ENCODE assay signal across 8 cellular contexts in genomic region chr2:207223051-207223450, GRCh38. TPM values are rescaled to one million over a fixed set of nuclear protein-coding genes. Genes with fewer than 3 reads are reported as not detected.
DNase-seq lines count a peak whose midpoint lies in the region; ATAC-seq and TF ChIP-seq lines count a peak whose summit lies in the region.

No MANE protein-coding gene starts in this region.

- POLR2A ChIA-PET in A673 (lab: Charles Lee; ENCODE audit: low non-redundant PET) = no interaction called here

- no peaks in the 10 kb centered on the region for H3K36me3 Mint-ChIP-seq in activated T-helper 17 cell treated with anti-CD3 and anti-CD28 coated beads, Interleukin-2, amount 50 U/mL, for 72 hours (ENCODE audit: low read depth)
- H3K36me3 Mint-ChIP-seq in stimulated activated naive CD8-positive, alpha-beta T cell treated with anti-CD3 and anti-CD28 coated beads, Interleukin-15, Interleukin-2, amounts not matched to agents 100 ng/mL and 50 ng/mL, for 24 hours (ENCODE audit: low read depth) = no peaks in the 10 kb centered on the region

- no peaks in the 10 kb centered on the region for H3K4me1 ChIP-seq in A673 (ENCODE audit: insufficient read depth, low read length, poor library complexity, severe bottlenecking)

- H3K9me3 Mint-ChIP-seq in activated T-helper 17 cell treated with anti-CD3 and anti-CD28 coated beads, Interleukin-2, amount 50 U/mL, for 72 hours = no peaks in the 10 kb centered on the region
- no peaks in the 10 kb centered on the region for H3K9me3 Mint-ChIP-seq in stimulated activated naive CD8-positive, alpha-beta T cell treated with anti-CD3 and anti-CD28 coated beads, Interleukin-15, Interleukin-2, amounts not matched to agents 100 ng/mL and 50 ng/mL, for 24 hours

- intact Hi-C loops in A673 (cut with micrococcal nuclease; ENCODE audit: unreplicated experiment) = no loop called here

- H3K36me3 ChIP-seq in A673 (ENCODE audit: insufficient read depth, low read length, poor library complexity, severe bottlenecking) = no peaks in the 10 kb centered on the region

- no peaks in the 10 kb centered on the region for H3K9me3 ChIP-seq in A673 (ENCODE audit: low read depth, low read length, poor library complexity, severe bottlenecking)

- H3K27me3 ChIP-seq in A673 (replicated peaks; ENCODE audit: insufficient read depth, low read depth, low read length, poor library complexity) = peaks cover 5% of the 10 kb centered on the region

- no peak for TF ChIP-seq CTCF in A673 (conservative IDR thresholded peaks at IDR 0.05; ENCODE audit: low read depth, low read length)

- peaks cover 11% of the 10 kb centered on the region for H3K27me3 Mint-ChIP-seq in activated T-helper 17 cell treated with anti-CD3 and anti-CD28 coated beads, Interleukin-2, amount 50 U/mL, for 72 hours
- H3K27me3 Mint-ChIP-seq in stimulated activated naive CD8-positive, alpha-beta T cell treated with anti-CD3 and anti-CD28 coated beads, Interleukin-15, Interleukin-2, amounts not matched to agents 100 ng/mL and 50 ng/mL, for 24 hours = peaks cover 9% of the 10 kb centered on the region

- H3K4me3 ChIP-seq in A673 (ENCODE audit: low read depth, low read length, poor library complexity, severe bottlenecking) = no peak overlapping the region

- peak; percentile 81 for DNase-seq in A673 (ENCODE audit: low spot score)
- no peak for DNase-seq in germinal center (ENCODE audit: low spot score)
- DNase-seq in SHP77 (lab: John Stamatoyannopoulos, UW) = no peak
- no peak for DNase-seq in NOMO-1 treated with DMSO at 0.1 percent for 48 hours (lab: John Stamatoyannopoulos, UW; ENCODE audit: unreplicated experiment)

- peak overlapping the region; percentile 23 for H3K4me3 Mint-ChIP-seq in activated T-helper 17 cell treated with anti-CD3 and anti-CD28 coated beads, Interleukin-2, amount 50 U/mL, for 72 hours
- peak overlapping the region; percentile 41 for H3K4me3 Mint-ChIP-seq in stimulated activated naive CD8-positive, alpha-beta T cell treated with anti-CD3 and anti-CD28 coated beads, Interleukin-15, Interleukin-2, amounts not matched to agents 100 ng/mL and 50 ng/mL, for 24 hours

- H3K4me1 Mint-ChIP-seq in activated T-helper 17 cell treated with anti-CD3 and anti-CD28 coated beads, Interleukin-2, amount 50 U/mL, for 72 hours = peaks cover 23% of the 10 kb centered on the region
- peaks cover 69% of the 10 kb centered on the region for H3K4me1 Mint-ChIP-seq in stimulated activated naive CD8-positive, alpha-beta T cell treated with anti-CD3 and anti-CD28 coated beads, Interleukin-15, Interleukin-2, amounts not matched to agents 100 ng/mL and 50 ng/mL, for 24 hours (ENCODE audit: low read depth)

- ATAC-seq in GM18870 (IDR thresholded peaks at IDR 0.05; ENCODE audit: unreplicated experiment) = peak; percentile 85
- ATAC-seq in HG03064 (IDR thresholded peaks at IDR 0.05; ENCODE audit: low read depth, unreplicated experiment) = peak; percentile 53
- ATAC-seq in activated T-helper 17 cell treated with anti-CD3 and anti-CD28 coated beads, Interleukin-2, amount 50 U/mL, for 72 hours (replicated peaks) = peak; percentile 83

- no peak overlapping the region for H3K27ac Mint-ChIP-seq in activated T-helper 17 cell treated with anti-CD3 and anti-CD28 coated beads, Interleukin-2, amount 50 U/mL, for 72 hours
- H3K27ac Mint-ChIP-seq in stimulated activated naive CD8-positive, alpha-beta T cell treated with anti-CD3 and anti-CD28 coated beads, Interleukin-15, Interleukin-2, amounts not matched to agents 100 ng/mL and 50 ng/mL, for 24 hours = peak overlapping the region; percentile 81

- BruUV-seq in A673 (replicated peaks; lab: Mats Ljungman, UMichigan) = no TSS peak

- CTCF ChIA-PET in A673 (lab: Charles Lee) = no interaction called here

- no peak overlapping the region for H3K27ac ChIP-seq in A673 (ENCODE audit: low read depth, low read length, poor library complexity, severe bottlenecking)

RNA-seq across cellular contexts. Expression of gene KLF7, which starts 57.3 kb away (rescaled TPM):
- total RNA-seq in A673 (2021) = 15.3 and 16.4 TPM in 2 replicates
- 10 to 100 TPM; 32.8 to 40.6 TPM for total RNA-seq in activated T-helper 17 cell treated with anti-CD3 and anti-CD28 coated beads, Interleukin-2, amount 50 U/mL, for 72 hours
